In genomic region chr9:30800421-30800820, GRCh38 we compare ENCODE assay signal across 23 cellular contexts.
"Had no signal": no experiment of that assay in that cellular context is flagged by ENCODE, and none has a peak within 500 bp of the region (broad histone marks: within the 10 kb centered on the region; RNA-seq: fewer than 3 reads in every experiment).

No MANE protein-coding gene starts in this region.

- DNase-seq: cortex of kidney; effector memory CD8-positive, alpha-beta T cell; erythroblast; esophagus squamous epithelium; foreskin melanocyte; glutamatergic neuron; heart right ventricle; hippocampal formation; kidney glomerular epithelial cell; left colon; left ventricle myocardium inferior; natural killer cell; stimulated activated CD4-positive, alpha-beta T cell treated with anti-CD3 and anti-CD28 coated beads, Interleukin-1b, Interleukin-23, amount 100 ng/mL, for 48 hours; stimulated activated CD4-positive, alpha-beta T cell treated with anti-CD3 and anti-CD28 coated beads, Interleukin-4, amount 100 ng/mL, for 1 hour; stimulated activated CD8-positive, alpha-beta memory T cell treated with anti-CD3 and anti-CD28 coated beads, Interleukin-4, amount 100 ng/mL, for 48 hours; stimulated activated naive CD4-positive, alpha-beta T cell; stimulated activated naive CD8-positive, alpha-beta T cell treated with anti-CD3 and anti-CD28 coated beads, Interleukin-15, amount 100 ng/mL, for 72 hours; thyroid gland; trophoblast cell had no signal

- H3K4me1 ChIP-seq: esophagus squamous epithelium, heart right ventricle, left ventricle myocardium inferior, pancreas, thyroid gland had no signal

- ATAC-seq: effector memory CD8-positive, alpha-beta T cell; heart right ventricle; left colon; natural killer cell; pancreas; stimulated activated naive CD8-positive, alpha-beta T cell treated with anti-CD3 and anti-CD28 coated beads, Interleukin-15, amount 100 ng/mL, for 72 hours had no signal

- H3K27ac ChIP-seq: esophagus squamous epithelium, heart right ventricle, left ventricle myocardium inferior, neutrophil, pancreas, skin epidermis, thyroid gland had no signal

- H3K36me3 ChIP-seq: esophagus squamous epithelium, heart right ventricle, left ventricle myocardium inferior, neutrophil, pancreas, thyroid gland had no signal

- H3K27me3 ChIP-seq: esophagus squamous epithelium, heart right ventricle, neutrophil, pancreas, thyroid gland had no signal

- H3K4me3 ChIP-seq: esophagus squamous epithelium, heart right ventricle, left ventricle myocardium inferior, lung, pancreas, skin epidermis, thyroid gland had no signal

- H3K9me3 ChIP-seq: neutrophil, pancreas, thyroid gland had no signal
